ENCODE assay signal across 16 cellular contexts in the genomic region with DNA sequence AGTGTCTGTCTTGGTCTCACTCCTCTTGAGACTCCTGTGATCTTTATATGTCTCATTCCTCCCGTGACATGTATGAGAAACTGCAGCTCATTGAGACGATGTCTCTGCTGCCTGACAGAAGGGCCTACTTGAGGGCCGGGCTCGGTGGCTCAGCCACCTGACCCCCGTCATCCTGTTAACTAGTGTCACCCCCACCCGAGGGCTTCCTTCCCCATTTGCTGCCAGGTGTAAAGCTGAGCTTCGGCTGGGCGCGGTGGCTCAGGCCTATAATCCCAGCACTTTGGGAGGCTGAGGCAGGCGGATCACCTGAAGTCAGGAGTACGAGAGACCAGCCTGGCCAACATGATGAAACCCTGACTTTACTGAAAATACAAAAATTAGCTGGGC. TPM values are rescaled to one million over a fixed set of nuclear protein-coding genes. Genes with fewer than 3 reads are reported as not detected.
DNase-seq lines count a peak whose midpoint lies in the region; ATAC-seq and TF ChIP-seq lines count a peak whose summit lies in the region.
"Had no signal": no experiment of that assay in that cellular context is flagged by ENCODE, and none has a peak within 500 bp of the region (broad histone marks: within the 10 kb centered on the region; RNA-seq: fewer than 3 reads in every experiment).

No MANE protein-coding gene starts in this region.

- H3K27ac Mint-ChIP-seq in central memory CD8-positive, alpha-beta T cell (ENCODE audit: low read depth): peak overlapping the region; percentile 19
- H3K27ac Mint-ChIP-seq in activated naive CD4-positive, alpha-beta T cell treated with anti-CD3 and anti-CD28 coated beads, Interleukin-2, amount 50 U/mL, for 72 hours: no peak overlapping the region

- no peaks in the 10 kb centered on the region for H4K20me1 ChIP-seq in mammary epithelial cell (ENCODE audit: insufficient read depth, low read length)

- 98% methylated on average over 9 of the region's 11 CpGs for WGBS in mammary epithelial cell (ENCODE audit: low coverage, missing lambda C conversion rate)
- WGBS in transverse colon (ENCODE audit: low coverage in 1 of 2), 2 donors: 47% methylated on average over 11 of the region's 11 CpGs; no CpG with 5 or more reads in 1 of the 2 donors

- H3K9ac ChIP-seq in mammary epithelial cell (ENCODE audit: insufficient read depth, low read length) (no peak overlapping the region), mucosa of stomach (ENCODE audit: low read length) (peak overlapping the region; percentile 86)

- TF ChIP-seq CTCF in mammary epithelial cell (conservative IDR thresholded peaks at IDR 0.05 in 1 of 2, IDR thresholded peaks at IDR 0.05 in 1 of 2; ENCODE audit: extremely low read depth in 1 of 2, insufficient read depth in 1 of 2, low read depth in 1 of 2, low read length in 2 of 2) (no peak), breast epithelium (IDR thresholded peaks at IDR 0.05) (no peak), transverse colon (IDR thresholded peaks at IDR 0.05) (no peak)

- TF ChIP-seq EP300 in transverse colon (IDR thresholded peaks at IDR 0.05; ENCODE audit: low read depth): no peak

- H3K9me3 ChIP-seq in mammary epithelial cell (replicated peaks; ENCODE audit: insufficient read depth, low read length) (no peaks in the 10 kb centered on the region), breast epithelium (no peaks in the 10 kb centered on the region), mucosa of stomach (ENCODE audit: control insufficient read depth, low read length) (no peaks in the 10 kb centered on the region), transverse colon (no peaks in the 10 kb centered on the region)
- H3K9me3 ChIP-seq: Caco-2 had no signal

- intact Hi-C loops in mammary epithelial cell (cut with micrococcal nuclease) (loop anchor here (2.0 to 10.0 kb wide), 3 partner anchors 29 to 319 kb away; a partner anchor contains a TSS), breast epithelium (cut with DNase I; ENCODE audit: low total_unique reads) (loop anchor here (5.0 kb wide), 1 partner anchor 47 kb away; no protein-coding TSS in a partner anchor), transverse colon (cut with DNase I; ENCODE audit: low total_unique reads) (no loop called here)

- H3K4me2 ChIP-seq in mammary epithelial cell (ENCODE audit: insufficient read depth, low read depth, low read length): no peak overlapping the region

- H3K36me3 Mint-ChIP-seq in central memory CD8-positive, alpha-beta T cell (ENCODE audit: insufficient read depth): peaks cover 5% of the 10 kb centered on the region
- no peaks in the 10 kb centered on the region for H3K36me3 Mint-ChIP-seq in activated naive CD4-positive, alpha-beta T cell treated with anti-CD3 and anti-CD28 coated beads, Interleukin-2, amount 50 U/mL, for 72 hours

- DNase-seq in mammary epithelial cell (no peak), breast epithelium (ENCODE audit: low spot score in 2 of 2) (no peak), transverse colon (no peak)
- DNase-seq in central memory CD8-positive, alpha-beta T cell (ENCODE audit: low spot score in 2 of 2): no peak
- DNase-seq in activated naive CD4-positive, alpha-beta T cell treated with anti-CD3 and anti-CD28 coated beads, Interleukin-2, amount 50 U/mL, for 72 hours (ENCODE audit: low spot score in 2 of 2): no peak
- DNase-seq: activated T-cell treated with anti-CD3 and anti-CD28 coated beads, Interleukin-2, amount 50 U/mL, for 48 hours; foreskin fibroblast; NCI-H2107 had no signal

- peak overlapping the region; percentile 87 for H3K27ac ChIP-seq in mammary epithelial cell (ENCODE audit: insufficient read depth, low read depth, low read length)
- peak overlapping the region in 1 of 2 donors; percentile 57 for H3K27ac ChIP-seq in breast epithelium
- H3K27ac ChIP-seq in transverse colon: peak overlapping the region; percentile 82 to 90 (median 87)

- in situ Hi-C loops in mammary epithelial cell (cut with MboI; ENCODE audit: low sequenced_read_pairs in 2 of 2) (no loop called here), transverse colon (cut with MboI; ENCODE audit: low pct_ligation_motif_present in 1 of 4, low pct_unique_long_range_greater_than_20kb in 1 of 4, low sequenced_read_pairs in 3 of 4) (loop anchor here in 1 of 4 donors (10.0 kb wide), 1 partner anchor 49 kb away; no protein-coding TSS in a partner anchor)

- no peak overlapping the region for H3K4me3 Mint-ChIP-seq in central memory CD8-positive, alpha-beta T cell

- H3K4me1 Mint-ChIP-seq in central memory CD8-positive, alpha-beta T cell: peaks cover 41% of the 10 kb centered on the region

- no peak for ATAC-seq in central memory CD8-positive, alpha-beta T cell (replicated peaks; ENCODE audit: extremely low read depth, poor library complexity, severe bottlenecking)
- no peak for ATAC-seq in activated naive CD4-positive, alpha-beta T cell treated with anti-CD3 and anti-CD28 coated beads, Interleukin-2, amount 50 U/mL, for 72 hours
- ATAC-seq in GM18519 (IDR thresholded peaks at IDR 0.05; ENCODE audit: low FRiP score, unreplicated experiment): no peak
- ATAC-seq in GM21390 (IDR thresholded peaks at IDR 0.05; ENCODE audit: unreplicated experiment): no peak

- H3K4me1 ChIP-seq in mammary epithelial cell (ENCODE audit: insufficient read depth, low read length): peaks cover 60% of the 10 kb centered on the region
- peaks cover 0 to 12% of the 10 kb centered on the region in 2 donors for H3K4me1 ChIP-seq in breast epithelium
- H3K4me1 ChIP-seq in mucosa of stomach (ENCODE audit: control insufficient read depth, insufficient read depth, low read length): peaks cover 53% of the 10 kb centered on the region
- peaks cover 32 to 62% (median 42%) of the 10 kb centered on the region in 4 donors for H3K4me1 ChIP-seq in transverse colon

- CTCF ChIA-PET in mammary epithelial cell (lab: Charles Lee; ENCODE audit: low non-redundant PET): interaction anchor here (0.8 kb wide), 1 partner anchor 22 kb away, joined by 6 read pairs; no protein-coding TSS in a partner anchor

- dilution Hi-C loops in mammary epithelial cell (cut with HindIII; ENCODE audit: low sequenced_read_pairs): no loop called here

- H3K27me3 ChIP-seq in mammary epithelial cell (ENCODE audit: insufficient read depth, low read length) (no peaks in the 10 kb centered on the region), breast epithelium (no peaks in the 10 kb centered on the region), mucosa of stomach (ENCODE audit: control insufficient read depth, insufficient read depth, low read length) (no peaks in the 10 kb centered on the region), transverse colon (no peaks in the 10 kb centered on the region)
- H3K27me3 ChIP-seq: dorsolateral prefrontal cortex had no signal

- BruUV-seq in mammary epithelial cell (replicated peaks; lab: Mats Ljungman, UMichigan): no TSS peak

- no peaks in the 10 kb centered on the region for H3K27me3 Mint-ChIP-seq in central memory CD8-positive, alpha-beta T cell
- H3K27me3 Mint-ChIP-seq: naive thymus-derived CD8-positive, alpha-beta T cell had no signal

- H2AFZ ChIP-seq in mammary epithelial cell (ENCODE audit: low read depth, low read length): no peak overlapping the region

- no peak for TF ChIP-seq POLR2A in breast epithelium (IDR thresholded peaks at IDR 0.05)
- TF ChIP-seq POLR2A in transverse colon (IDR thresholded peaks at IDR 0.05): no peak

- H3K79me2 ChIP-seq in mammary epithelial cell (ENCODE audit: insufficient read depth, low read length): peaks cover 79% of the 10 kb centered on the region

- peaks cover 17% of the 10 kb centered on the region for H3K36me3 ChIP-seq in mammary epithelial cell (ENCODE audit: insufficient read depth, low read length)
- no peaks in the 10 kb centered on the region for H3K36me3 ChIP-seq in breast epithelium
- no peaks in the 10 kb centered on the region for H3K36me3 ChIP-seq in mucosa of stomach (ENCODE audit: control insufficient read depth, insufficient read depth, low read length)
- peaks cover 0 to 7% (median 0%) of the 10 kb centered on the region in 4 donors for H3K36me3 ChIP-seq in transverse colon

- H3K4me3 ChIP-seq in mammary epithelial cell (replicated peaks in 1 of 3; ENCODE audit: insufficient read depth in 1 of 3, low read depth in 2 of 3, low read length in 3 of 3) (no peak overlapping the region), breast epithelium (no peak overlapping the region), mucosa of stomach (ENCODE audit: low read length) (no peak overlapping the region), transverse colon (no peak overlapping the region)
- H3K4me3 ChIP-seq: dorsolateral prefrontal cortex had no signal

- no peaks in the 10 kb centered on the region for H3K9me3 Mint-ChIP-seq in central memory CD8-positive, alpha-beta T cell
- no peaks in the 10 kb centered on the region for H3K9me3 Mint-ChIP-seq in activated naive CD4-positive, alpha-beta T cell treated with anti-CD3 and anti-CD28 coated beads, Interleukin-2, amount 50 U/mL, for 72 hours

RNA-seq across cellular contexts. Expression of a gene that starts 12.7 kb away (rescaled TPM):
- total RNA-seq in mammary epithelial cell: 100 to 1,000 TPM in 1 of 2 donors, 10 to 100 TPM in 1; 44.3 to 108 TPM
- 85.9 TPM for polyA plus RNA-seq in mammary epithelial cell
- polyA minus RNA-seq in mammary epithelial cell: 152 TPM
- 10 to 100 TPM in 2 of 3 donors, 1 to 10 TPM in 1; 6.6 to 72.8 (median 56.9) TPM for total RNA-seq in breast epithelium
- total RNA-seq in transverse colon: 100 to 1,000 TPM; 115 to 193 (median 134) TPM
- 10 to 100 TPM in 1 of 2 donors, 1 to 10 TPM in 1; 8.9 to 19.1 TPM for total RNA-seq in activated naive CD4-positive, alpha-beta T cell treated with anti-CD3 and anti-CD28 coated beads, Interleukin-2, amount 50 U/mL, for 72 hours

RNA-seq across cellular contexts. Expression of a gene that starts 19.9 kb away (rescaled TPM):
- total RNA-seq in mammary epithelial cell (10 to 100 TPM; 14.8 to 74.6 TPM), breast epithelium (10 to 100 TPM; 30.2 to 61.3 (median 49.5) TPM), transverse colon (100 to 1,000 TPM in 3 of 4 donors, 10 to 100 TPM in 1; 38.4 to 156 (median 131) TPM)
- polyA plus RNA-seq in mammary epithelial cell: 115 TPM
- polyA minus RNA-seq in mammary epithelial cell: 42.4 TPM
- total RNA-seq in activated naive CD4-positive, alpha-beta T cell treated with anti-CD3 and anti-CD28 coated beads, Interleukin-2, amount 50 U/mL, for 72 hours: 100 to 1,000 TPM; 114 to 150 TPM

RNA-seq across cellular contexts. Expression of a gene that starts 20.2 kb away (rescaled TPM):
- total RNA-seq in mammary epithelial cell (1 to 10 TPM; 3.9 to 6.8 TPM), breast epithelium (1 to 10 TPM; 3.4 to 9.4 (median 7.5) TPM), transverse colon (10 to 100 TPM in 3 of 4 donors, 1 to 10 TPM in 1; 6.8 to 28.8 (median 21.3) TPM)
- polyA plus RNA-seq in mammary epithelial cell: 2.6 TPM
- 7.6 TPM for polyA minus RNA-seq in mammary epithelial cell
- 1 to 10 TPM; 3.1 to 7.6 TPM for total RNA-seq in activated naive CD4-positive, alpha-beta T cell treated with anti-CD3 and anti-CD28 coated beads, Interleukin-2, amount 50 U/mL, for 72 hours

RNA-seq across cellular contexts. Expression of a gene that starts 35.5 kb away (rescaled TPM):
- total RNA-seq in mammary epithelial cell (under 1 TPM; 0.17 to 0.21 TPM), breast epithelium (under 1 TPM in 1 of 3 donors, not detected in 2; 0.15 TPM), transverse colon (under 1 TPM in 1 of 4 donors, not detected in 3; 0.27 TPM)
- 0.02 TPM for polyA plus RNA-seq in mammary epithelial cell
- not detected for polyA minus RNA-seq in mammary epithelial cell
- 1 to 10 TPM in 1 of 2 donors, under 1 TPM in 1; 0.49 to 1.0 TPM for total RNA-seq in activated naive CD4-positive, alpha-beta T cell treated with anti-CD3 and anti-CD28 coated beads, Interleukin-2, amount 50 U/mL, for 72 hours
- total RNA-seq: A673, H1 had no signal
- polyA plus RNA-seq: naive thymus-derived CD8-positive, alpha-beta T cell had no signal

RNA-seq across cellular contexts. Expression of a gene that starts 51.7 kb away (rescaled TPM):
- 10 to 100 TPM; 55.3 to 77.2 TPM for total RNA-seq in mammary epithelial cell
- polyA plus RNA-seq in mammary epithelial cell: 36.4 TPM
- polyA minus RNA-seq in mammary epithelial cell: 11.9 TPM
- total RNA-seq in breast epithelium: 10 to 100 TPM; 67.7 to 99.1 (median 87.2) TPM
- total RNA-seq in transverse colon: 10 to 100 TPM; 27.7 to 58.3 (median 44.5) TPM
- 10 to 100 TPM; 17.8 to 36.2 TPM for total RNA-seq in activated naive CD4-positive, alpha-beta T cell treated with anti-CD3 and anti-CD28 coated beads, Interleukin-2, amount 50 U/mL, for 72 hours
